8 cellular contexts compared by ENCODE assay signal in the genomic region with DNA sequence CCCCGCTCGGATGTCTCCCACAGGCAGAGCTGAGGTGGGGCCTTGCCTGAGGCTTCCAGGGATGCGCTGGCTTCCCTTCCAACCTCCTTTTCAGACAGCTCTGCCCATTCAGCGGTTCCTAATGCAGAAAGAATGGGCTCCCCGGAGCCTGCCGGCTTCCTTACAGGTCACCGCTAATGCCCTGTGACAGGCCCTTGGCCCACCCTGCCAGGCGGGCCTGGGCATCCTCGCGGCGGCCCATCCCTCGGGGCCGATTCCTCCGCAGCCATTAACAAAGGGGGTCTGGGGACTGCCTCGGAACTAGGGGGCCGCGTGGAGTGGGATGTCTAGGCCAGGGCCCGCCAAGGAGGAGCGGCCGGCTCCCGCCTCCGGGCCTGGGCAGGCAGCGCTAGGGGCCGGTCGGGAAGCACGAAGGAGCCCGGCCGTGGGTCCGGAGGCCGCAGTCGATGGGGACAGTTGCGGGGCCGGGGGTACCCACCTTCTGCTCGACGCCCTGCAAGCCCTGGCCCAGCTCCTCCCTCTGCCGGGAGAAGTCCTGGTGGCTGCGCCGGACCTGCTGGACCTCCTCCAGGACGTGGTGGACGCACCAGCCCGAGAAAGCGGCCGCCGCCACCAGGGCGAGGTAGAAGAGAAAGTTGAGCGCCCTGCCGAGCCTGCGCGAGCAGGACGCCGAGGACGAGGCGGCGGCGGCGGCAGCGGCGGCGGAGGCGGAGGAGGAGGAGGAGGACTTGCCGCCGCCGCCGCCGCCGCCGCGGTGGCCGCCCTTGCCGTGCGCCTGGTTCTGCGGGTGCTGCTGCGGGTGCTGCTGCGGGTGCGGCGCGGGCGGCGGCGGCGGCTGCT. TPM values are rescaled to one million over a fixed set of nuclear protein-coding genes. Genes with fewer than 3 reads are reported as not detected.
DNase-seq lines count a peak whose midpoint lies in the region; ATAC-seq and TF ChIP-seq lines count a peak whose summit lies in the region.

No MANE protein-coding gene starts in this region.

- H3K4me3 Mint-ChIP-seq in Calu3 (ENCODE audit: low read depth, unreplicated experiment) (peak overlapping the region; percentile 77), endothelial cell (ENCODE audit: unreplicated experiment) (peak overlapping the region; percentile 76)

- DNase-seq in Calu3 (peak; percentile 64), MV-4-11 (lab: John Stamatoyannopoulos, UW) (peak; percentile 12), endothelial cell (ENCODE audit: low spot score) (peak; percentile 64), mesendoderm (peak; percentile 59)
- DNase-seq in activated CD8-positive, alpha-beta memory T cell treated with anti-CD3 and anti-CD28 coated beads, Interleukin-2, amount 50 U/mL, for 48 hours: peak; percentile 77
- DNase-seq in stimulated activated naive CD4-positive, alpha-beta T cell (lab: John Stamatoyannopoulos, UW): peak; percentile 45 to 71 (median 56)

- peak overlapping the region; percentile 75 for H3K27ac ChIP-seq in mesendoderm (ENCODE audit: low read depth, low read length)

- H2AK5ac ChIP-seq in mesendoderm (ENCODE audit: low read length): no peak overlapping the region

- H3K4me1 Mint-ChIP-seq in Calu3 (ENCODE audit: low read depth, unreplicated experiment) (peaks cover 27% of the 10 kb centered on the region), endothelial cell (ENCODE audit: unreplicated experiment) (peaks cover 18% of the 10 kb centered on the region)

- no peak for TF ChIP-seq CTCF in Calu3 (IDR thresholded peaks at IDR 0.05; ENCODE audit: unreplicated experiment)
- no peak for TF ChIP-seq CTCF in endothelial cell (IDR thresholded peaks at IDR 0.05; ENCODE audit: unreplicated experiment)

- peak overlapping the region; percentile 57 for H4K8ac ChIP-seq in mesendoderm (ENCODE audit: low read depth, low read length)

- BruUV-seq in Calu3 (replicated peaks; lab: Mats Ljungman, UMichigan): no TSS peak

- H3K56ac ChIP-seq in mesendoderm (ENCODE audit: low read length): peak overlapping the region; percentile 92

- no peak overlapping the region for H2BK5ac ChIP-seq in mesendoderm (ENCODE audit: low read length)

- no CpG with 5 or more reads among the region's 81 CpGs for WGBS in mesendoderm (ENCODE audit: extremely low coverage, insufficient coverage, low lambda C conversion rate)

- H4K5ac ChIP-seq in mesendoderm (ENCODE audit: low read length): no peak overlapping the region

- peaks cover 3% of the 10 kb centered on the region for H3K36me3 ChIP-seq in mesendoderm (ENCODE audit: control insufficient read depth, insufficient read depth, low read length)

- intact Hi-C loops in Calu3 (cut with micrococcal nuclease; ENCODE audit: unreplicated experiment): loop anchor here (5.0 kb wide), 2 partner anchors 60 to 110 kb away; partner anchors contain the start of gene POLR3B

- H2BK15ac ChIP-seq in mesendoderm (replicated peaks; ENCODE audit: low read depth): no peak overlapping the region

- H3K36me3 Mint-ChIP-seq in Calu3 (ENCODE audit: insufficient read depth, unreplicated experiment) (peaks cover 50% of the 10 kb centered on the region), endothelial cell (ENCODE audit: low read depth, unreplicated experiment) (peaks cover 4% of the 10 kb centered on the region)

- H3K23ac ChIP-seq in mesendoderm (ENCODE audit: low read length): no peak overlapping the region

- H3K27me3 Mint-ChIP-seq in Calu3 (ENCODE audit: unreplicated experiment): no peaks in the 10 kb centered on the region
- no peaks in the 10 kb centered on the region for H3K27me3 Mint-ChIP-seq in endothelial cell (ENCODE audit: unreplicated experiment)

- H3K4me1 ChIP-seq in mesendoderm (ENCODE audit: control insufficient read depth, low read depth, low read length): peaks cover 2% of the 10 kb centered on the region

- peak overlapping the region; percentile 74 for H2BK120ac ChIP-seq in mesendoderm (ENCODE audit: low read depth, low read length)

- H3K9me3 Mint-ChIP-seq in Calu3 (ENCODE audit: low read depth, unreplicated experiment) (no peaks in the 10 kb centered on the region), endothelial cell (ENCODE audit: unreplicated experiment) (no peaks in the 10 kb centered on the region)

- H3K27me3 ChIP-seq in mesendoderm (ENCODE audit: insufficient read depth, low read length, poor library complexity): no peaks in the 10 kb centered on the region

- H3K18ac ChIP-seq in mesendoderm (ENCODE audit: low read length): peak overlapping the region; percentile 99

- peak overlapping the region; percentile 85 for H3K9ac ChIP-seq in mesendoderm (ENCODE audit: low read length)

- peaks cover 14% of the 10 kb centered on the region for H3K79me2 ChIP-seq in mesendoderm (ENCODE audit: control insufficient read depth, insufficient read depth, low read length)

- H3K4ac ChIP-seq in mesendoderm (ENCODE audit: low read depth, low read length): peak overlapping the region; percentile 95

- ATAC-seq in GM21723 (IDR thresholded peaks at IDR 0.05; ENCODE audit: unreplicated experiment): peak; percentile 31
- no peak for ATAC-seq in HG03378 (IDR thresholded peaks at IDR 0.05; ENCODE audit: unreplicated experiment)

- peak overlapping the region; percentile 83 for H3K4me3 ChIP-seq in mesendoderm (ENCODE audit: low read length)

- peaks cover 24% of the 10 kb centered on the region for H3K79me1 ChIP-seq in mesendoderm (ENCODE audit: low read length)

- H3K4me2 ChIP-seq in mesendoderm (ENCODE audit: low read length): peak overlapping the region; percentile 61

- CTCF ChIA-PET in Calu3 (lab: Charles Lee): interaction anchor here (0.8 to 1.1 kb wide), 2 partner anchors 20 to 49 kb away, joined by 4 read pairs; no protein-coding TSS in a partner anchor

- H3K27ac Mint-ChIP-seq in Calu3 (ENCODE audit: unreplicated experiment) (peak overlapping the region; percentile 82), endothelial cell (ENCODE audit: unreplicated experiment) (no peak overlapping the region)

RNA-seq across cellular contexts. Expression of gene CKAP4, which starts 0.7 kb away (rescaled TPM):
- total RNA-seq in Calu3 (2022) (91.9 and 108 TPM in 2 replicates), endothelial cell (ENCODE audit: unreplicated experiment) (76.7 TPM)
- 81.8 TPM for polyA plus RNA-seq in mesendoderm (2013, experiment 1 of 2)
- polyA plus RNA-seq in mesendoderm (2013, experiment 2 of 2): 81.8 TPM

RNA-seq across cellular contexts. Expression of gene TCP11L2, which starts 55.4 kb away (rescaled TPM):
- total RNA-seq in Calu3 (2022) (30.7 and 37.7 TPM in 2 replicates), endothelial cell (ENCODE audit: unreplicated experiment) (14.0 TPM)
- polyA plus RNA-seq in mesendoderm (2013, experiment 1 of 2): 2.1 TPM
- 1.6 TPM for polyA plus RNA-seq in mesendoderm (2013, experiment 2 of 2)

Comparison
In these comparisons a context has a peak if more than half of its experiments do, and no peak if none do; other contexts are left out.
1. DNase-seq: peak in every context shown above with its lines; median percentile 77 in activated CD8-positive, alpha-beta memory T cell treated with anti-CD3 and anti-CD28 coated beads, Interleukin-2, amount 50 U/mL, for 48 hours; 64 in Calu3; 64 in endothelial cell; 59 in mesendoderm; 56 in stimulated activated naive CD4-positive, alpha-beta T cell; 12 in MV-4-11.